Comparison of ENCODE assay signal across 9 cellular contexts in genomic region chr3:58349792-58350626, GRCh38. TPM values are rescaled to one million over a fixed set of nuclear protein-coding genes. Genes with fewer than 3 reads are reported as not detected.
A peak's percentile ranks its signal among the peaks of the same experiment; 100 is the strongest.
DNase-seq lines count a peak whose midpoint lies in the region; ATAC-seq and TF ChIP-seq lines count a peak whose summit lies in the region.
"Had no signal": no experiment of that assay in that cellular context is flagged by ENCODE, and none has a peak within 500 bp of the region (broad histone marks: within the 10 kb centered on the region; RNA-seq: fewer than 3 reads in every experiment).

No MANE protein-coding gene starts in this region.

- H3K4me3 ChIP-seq in suprapubic skin = no peak overlapping the region
- H3K4me3 ChIP-seq: thoracic aorta had no signal

- 78% methylated on average over 7 of the region's 7 CpGs for WGBS in suprapubic skin

- H3K27me3 ChIP-seq in suprapubic skin = no peaks in the 10 kb centered on the region

- TF ChIP-seq POLR2A in suprapubic skin (IDR thresholded peaks at IDR 0.05) = no peak

- H3K27me3 Mint-ChIP-seq in CD14-positive monocyte (ENCODE audit: low read depth in 3 of 3) = no peaks in the 10 kb centered on the region

- ATAC-seq in GM19025 (IDR thresholded peaks at IDR 0.05; ENCODE audit: low read depth, unreplicated experiment) (peak; percentile 77), HG03064 (IDR thresholded peaks at IDR 0.05; ENCODE audit: low read depth, unreplicated experiment) (peak; percentile 94)

- peak overlapping the region; percentile 5 for H3K27ac ChIP-seq in suprapubic skin
- H3K27ac ChIP-seq: thoracic aorta had no signal

- no peaks in the 10 kb centered on the region for H3K9me3 Mint-ChIP-seq in CD14-positive monocyte

- DNase-seq in CD14-positive monocyte (ENCODE audit: low spot score) = no peak
- peak; percentile 85 for DNase-seq in SKM-1 (lab: John Stamatoyannopoulos, UW; ENCODE audit: unreplicated experiment)
- no peak for DNase-seq in suprapubic skin (ENCODE audit: low spot score in 2 of 2)
- DNase-seq in NCI-H524 treated with DMSO at 0.1 percent for 48 hours (lab: John Stamatoyannopoulos, UW) = no peak
- no peak for DNase-seq in HCEC 1CT
- DNase-seq in activated CD4-positive, CD25-positive, alpha-beta regulatory T cell (lab: John Stamatoyannopoulos, UW) = no peak

- H3K27ac Mint-ChIP-seq in CD14-positive monocyte = peak overlapping the region; percentile 90 to 98 (median 93)

- no peak for TF ChIP-seq CTCF in CD14-positive monocyte (IDR thresholded peaks at IDR 0.05)
- TF ChIP-seq CTCF in suprapubic skin (IDR thresholded peaks at IDR 0.05) = no peak

- H3K36me3 ChIP-seq in suprapubic skin = no peaks in the 10 kb centered on the region
- H3K36me3 ChIP-seq: thoracic aorta had no signal

- H3K4me3 Mint-ChIP-seq in CD14-positive monocyte = peak overlapping the region in 1 of 2 donors; percentile 55

- no peaks in the 10 kb centered on the region for H3K9me3 ChIP-seq in suprapubic skin
- H3K9me3 ChIP-seq: thoracic aorta had no signal

- H3K4me1 Mint-ChIP-seq in CD14-positive monocyte = peaks cover 79% of the 10 kb centered on the region

- H3K36me3 Mint-ChIP-seq in CD14-positive monocyte = peaks cover 10 to 11% of the 10 kb centered on the region in 2 donors

- no peak for TF ChIP-seq EP300 in suprapubic skin (IDR thresholded peaks at IDR 0.05)

- intact Hi-C loops in CD14-positive monocyte (cut with micrococcal nuclease) = loop anchor here in 1 of 2 donors (2.0 kb wide), 1 partner anchor 13 kb away; no protein-coding TSS in a partner anchor

- peaks cover 27% of the 10 kb centered on the region for H3K4me1 ChIP-seq in suprapubic skin

RNA-seq across cellular contexts. Expression of gene PXK, which starts 17.3 kb away (rescaled TPM):
- polyA plus RNA-seq in CD14-positive monocyte = 10 to 100 TPM; 52.9 to 54.0 TPM
- total RNA-seq in suprapubic skin = 10 to 100 TPM; 16.0 to 36.9 (median 21.8) TPM

RNA-seq across cellular contexts. Expression of gene HTD2, which starts 43.7 kb away (rescaled TPM):
- polyA plus RNA-seq in CD14-positive monocyte = 10 to 100 TPM; 10.5 to 17.3 TPM
- 10 to 100 TPM; 10.9 to 14.4 (median 12.8) TPM for total RNA-seq in suprapubic skin

RNA-seq across cellular contexts. Expression of gene RPP14, which starts 44.0 kb away (rescaled TPM):
- 1 to 10 TPM; 3.5 to 8.8 TPM for polyA plus RNA-seq in CD14-positive monocyte
- total RNA-seq in suprapubic skin = 1 to 10 TPM; 5.0 to 9.9 (median 8.0) TPM
